11 cellular contexts compared by ENCODE assay signal in genomic region chr2:147499785-147500184, GRCh38.
DNase-seq lines count a peak whose midpoint lies in the region; ATAC-seq and TF ChIP-seq lines count a peak whose summit lies in the region.
"Had no signal": no experiment of that assay in that cellular context is flagged by ENCODE, and none has a peak within 500 bp of the region (broad histone marks: within the 10 kb centered on the region; RNA-seq: fewer than 3 reads in every experiment).

No MANE protein-coding gene starts in this region.

- DNase-seq in GM13977 (ENCODE audit: low spot score) (peak; percentile 25), left lobe of liver (ENCODE audit: low spot score) (no peak), coronary artery (ENCODE audit: low spot score) (no peak), H4 (ENCODE audit: low spot score) (no peak), AML-193 (lab: John Stamatoyannopoulos, UW) (no peak)
- DNase-seq: colonic mucosa, glutamatergic neuron, T-helper 9 cell had no signal

- TF ChIP-seq CTCF in GM13977 (IDR thresholded peaks at IDR 0.05; ENCODE audit: extremely low read depth, insufficient read depth, missing control alignments) (no peak), coronary artery (IDR thresholded peaks at IDR 0.05) (no peak)

- no peak overlapping the region for H3K27ac ChIP-seq in coronary artery
- H3K27ac ChIP-seq: colonic mucosa had no signal

- in situ Hi-C loops in GM13977 (cut with MboI; ENCODE audit: low pct_unique_long_range_greater_than_20kb, low sequenced_read_pairs, unreplicated experiment), result no loop called here

- ATAC-seq in GM21390 (IDR thresholded peaks at IDR 0.05; ENCODE audit: unreplicated experiment) (peak; percentile 47), HG03565 (IDR thresholded peaks at IDR 0.05; ENCODE audit: unreplicated experiment) (peak; percentile 55), left lobe of liver (peak; percentile 72)

- no peak overlapping the region for H3K4me3 ChIP-seq in coronary artery
- H3K4me3 ChIP-seq: colonic mucosa, smooth muscle cell had no signal
